In the genomic region with DNA sequence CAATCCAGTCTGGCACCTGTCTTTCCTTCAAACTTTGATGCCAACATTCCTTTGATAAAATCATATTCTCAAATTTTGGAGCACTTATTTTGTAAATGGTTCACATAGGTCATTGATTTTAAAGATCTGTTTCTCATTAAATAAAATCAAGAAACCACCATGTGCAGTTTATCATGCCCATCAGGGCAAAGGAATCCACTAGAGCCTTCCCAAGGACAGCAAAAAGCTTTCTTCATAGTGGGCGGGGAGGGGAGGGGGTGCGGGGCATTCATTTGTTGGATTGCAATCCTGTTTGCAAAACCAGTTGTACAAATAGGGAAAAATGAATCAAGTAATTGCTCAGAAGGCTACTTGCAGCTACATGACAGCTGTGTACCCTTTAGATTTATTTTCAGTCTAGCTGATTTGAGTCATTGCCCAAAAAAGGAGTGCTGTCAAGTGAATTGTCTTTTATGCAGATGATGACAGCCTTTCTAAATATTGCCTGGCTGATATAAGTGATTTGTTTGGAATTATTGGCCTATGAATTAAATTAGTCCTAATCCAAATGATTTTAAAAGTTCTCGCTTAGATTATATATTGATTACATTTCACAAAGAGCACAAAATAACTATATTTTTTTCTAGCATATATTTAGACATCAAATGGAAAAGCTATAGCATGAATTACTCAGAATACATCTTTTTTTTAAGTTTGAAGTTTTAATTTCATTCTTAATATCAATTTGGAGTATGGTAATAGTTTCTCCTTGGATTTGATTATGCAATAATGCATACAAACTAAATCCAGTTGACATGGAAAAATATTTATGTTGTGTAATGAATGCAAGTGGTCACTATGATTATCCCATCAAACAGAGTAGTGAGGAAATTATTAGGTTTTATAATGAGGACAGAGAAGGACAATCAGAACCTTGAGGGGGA, we compare ENCODE assay signal across 8 cellular contexts. TPM values are rescaled to one million over a fixed set of nuclear protein-coding genes. Genes with fewer than 3 reads are reported as not detected.
DNase-seq lines count a peak whose midpoint lies in the region; ATAC-seq and TF ChIP-seq lines count a peak whose summit lies in the region.

No MANE protein-coding gene starts in this region.

- 69 to 70% methylated on average over 3 of the region's 3 CpGs for WGBS in aorta, 2 donors

- H3K27me3 ChIP-seq in foreskin keratinocyte (no peaks in the 10 kb centered on the region), aorta (ENCODE audit: control insufficient read depth in 1 of 2, insufficient read depth in 2 of 2, low read length in 1 of 2) (no peaks in the 10 kb centered on the region)
- H3K27me3 ChIP-seq in effector memory CD4-positive, alpha-beta T cell (replicated peaks; ENCODE audit: control insufficient read depth, insufficient read depth, low read length, poor library complexity, severe bottlenecking): no peaks in the 10 kb centered on the region

- intact Hi-C loops in aorta (cut with DNase I): no loop called here

- H3K9me3 ChIP-seq in aorta (ENCODE audit: control insufficient read depth, low read length): no peaks in the 10 kb centered on the region
- no peaks in the 10 kb centered on the region for H3K9me3 ChIP-seq in effector memory CD4-positive, alpha-beta T cell (ENCODE audit: control insufficient read depth, low read length)

- H3K27ac ChIP-seq in foreskin keratinocyte (no peak overlapping the region), aorta (ENCODE audit: low read depth in 1 of 2, low read length in 2 of 2) (no peak overlapping the region)
- no peak overlapping the region for H3K27ac ChIP-seq in effector memory CD4-positive, alpha-beta T cell (ENCODE audit: insufficient read depth, low read length, poor library complexity, severe bottlenecking)

- peak; percentile 32 for DNase-seq in stimulated activated CD4-positive, alpha-beta T cell treated with anti-CD3 and anti-CD28 coated beads, Interleukin-15, amount 100 ng/mL, for 24 hours
- no peak for DNase-seq in stimulated activated CD4-positive, alpha-beta T cell treated with anti-CD3 and anti-CD28 coated beads, Interleukin-4, amount 100 ng/mL, for 4 hours
- DNase-seq in RKO (ENCODE audit: low spot score): peak; percentile 84
- DNase-seq in foreskin keratinocyte: peak; percentile 86 to 93
- DNase-seq in aorta: no peak
- DNase-seq in DMS79 treated with DMSO at 0.1 percent for 48 hours (lab: John Stamatoyannopoulos, UW): no peak
- DNase-seq in effector memory CD4-positive, alpha-beta T cell: no peak
- no peak for DNase-seq in NCI-H345 treated with DMSO at 0.1 percent for 48 hours (lab: John Stamatoyannopoulos, UW; ENCODE audit: unreplicated experiment)

- no peak for TF ChIP-seq CTCF in foreskin keratinocyte (conservative IDR thresholded peaks at IDR 0.05)

- H3K36me3 ChIP-seq in aorta (ENCODE audit: control insufficient read depth in 1 of 2, insufficient read depth in 2 of 2, low read length in 1 of 2): no peaks in the 10 kb centered on the region
- H3K36me3 ChIP-seq in effector memory CD4-positive, alpha-beta T cell (ENCODE audit: control insufficient read depth, insufficient read depth, low read length): peaks cover 4% of the 10 kb centered on the region

- H3K4me1 ChIP-seq in foreskin keratinocyte (peaks cover 23% of the 10 kb centered on the region), aorta (ENCODE audit: control insufficient read depth in 1 of 2, insufficient read depth in 2 of 2, low read length in 2 of 2) (peaks cover 1 to 3% of the 10 kb centered on the region in 2 donors)
- peaks cover 6% of the 10 kb centered on the region for H3K4me1 ChIP-seq in effector memory CD4-positive, alpha-beta T cell (ENCODE audit: control insufficient read depth, insufficient read depth, low read length, poor library complexity, severe bottlenecking)

- no peak overlapping the region for H3K4me3 ChIP-seq in aorta (ENCODE audit: low read length in 2 of 2)
- H3K4me3 ChIP-seq in effector memory CD4-positive, alpha-beta T cell (ENCODE audit: insufficient read depth, low read depth, low read length, poor library complexity, severe bottlenecking): no peak overlapping the region

- ATAC-seq in foreskin keratinocyte (peak; percentile 89), aorta (ENCODE audit: low FRiP score) (peak; percentile 39)

RNA-seq across cellular contexts. Expression of a gene that starts 23.2 kb away (rescaled TPM):
- total RNA-seq in foreskin keratinocyte (1.2 and 1.3 TPM in 2 replicates), aorta (1 to 10 TPM; 4.4 to 5.9 TPM)
- polyA plus RNA-seq in foreskin keratinocyte (0.29 and 0.31 TPM in 2 replicates), aorta (under 1 TPM; 0.72 to 0.88 TPM)

Comparison
In these comparisons a context has a peak if more than half of its experiments do, and no peak if none do; other contexts are left out.
1. DNase-seq: peak in stimulated activated CD4-positive, alpha-beta T cell treated with anti-CD3 and anti-CD28 coated beads, Interleukin-15, amount 100 ng/mL, for 24 hours (single experiment), RKO (single experiment) and foreskin keratinocyte (2 of 2); none in stimulated activated CD4-positive, alpha-beta T cell treated with anti-CD3 and anti-CD28 coated beads, Interleukin-4, amount 100 ng/mL, for 4 hours (0 of 2), aorta (0 of 2), DMS79 treated with DMSO at 0.1 percent for 48 hours (single experiment), effector memory CD4-positive, alpha-beta T cell (0 of 3) and NCI-H345 treated with DMSO at 0.1 percent for 48 hours (single experiment).